Comparison of ENCODE assay signal across 9 cellular contexts in the genomic region with DNA sequence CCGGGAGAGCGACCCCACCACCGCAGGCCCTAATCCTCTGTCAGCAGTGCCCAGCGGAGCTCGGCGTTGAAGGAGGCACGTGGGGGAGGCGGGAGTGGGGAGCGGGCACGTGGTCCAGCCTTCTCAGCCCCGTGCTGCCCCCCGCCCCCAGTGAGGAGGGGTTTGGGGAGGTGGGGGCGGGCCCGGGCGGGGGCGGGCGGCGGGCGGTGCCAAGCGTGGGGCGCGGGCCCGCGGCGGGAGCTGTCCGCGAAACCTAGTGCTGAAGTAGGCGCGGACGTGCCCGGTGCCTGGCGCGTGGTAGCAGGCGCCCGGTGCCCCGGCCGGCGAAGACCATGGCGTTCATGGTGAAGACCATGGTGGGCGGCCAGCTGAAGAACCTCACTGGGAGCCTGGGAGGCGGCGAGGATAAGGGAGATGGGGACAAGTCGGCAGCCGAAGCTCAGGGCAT. TPM values are rescaled to one million over a fixed set of nuclear protein-coding genes. Genes with fewer than 3 reads are reported as not detected.
A peak's percentile ranks its signal among the peaks of the same experiment; 100 is the strongest.
DNase-seq lines count a peak whose midpoint lies in the region; ATAC-seq and TF ChIP-seq lines count a peak whose summit lies in the region.
"Had no signal": no experiment of that assay in that cellular context is flagged by ENCODE, and none has a peak within 500 bp of the region (broad histone marks: within the 10 kb centered on the region; RNA-seq: fewer than 3 reads in every experiment).

A gene with protein sequence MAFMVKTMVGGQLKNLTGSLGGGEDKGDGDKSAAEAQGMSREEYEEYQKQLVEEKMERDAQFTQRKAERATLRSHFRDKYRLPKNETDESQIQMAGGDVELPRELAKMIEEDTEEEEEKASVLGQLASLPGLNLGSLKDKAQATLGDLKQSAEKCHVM (plus strand): TSS at position 256 of the 448 bp plus-strand sequence. CDS start 77 bp downstream, at position 333.

- H3K27me3 Mint-ChIP-seq in activated CD4-positive, alpha-beta memory T cell treated with anti-CD3 and anti-CD28 coated beads for 36 hours: peaks cover 17% of the 10 kb centered on the region

- H3K27ac Mint-ChIP-seq in activated CD4-positive, alpha-beta memory T cell treated with anti-CD3 and anti-CD28 coated beads for 36 hours: no peak within 1 kb of the TSS

- no peak within 1 kb of the TSS for H3K4me3 Mint-ChIP-seq in activated CD4-positive, alpha-beta memory T cell treated with anti-CD3 and anti-CD28 coated beads for 36 hours

- H3K36me3 ChIP-seq in HUES64 (ENCODE audit: insufficient read depth, low read length): no peaks in the 10 kb centered on the region
- no peaks in the 10 kb centered on the region for H3K36me3 ChIP-seq in spleen

- no peak within 1 kb of the TSS for H3K9ac ChIP-seq in HUES64 (ENCODE audit: low read depth, low read length)

- no peak within 1 kb of the TSS for H3K27ac ChIP-seq in HUES64 (ENCODE audit: low read depth, low read length)
- H3K27ac ChIP-seq in foreskin keratinocyte: no peak within 1 kb of the TSS
- no peak within 1 kb of the TSS for H3K27ac ChIP-seq in spleen
- H3K27ac ChIP-seq: VCaP had no signal

- TF ChIP-seq POLR2A in spleen (IDR thresholded peaks at IDR 0.05) (no peak), lower leg skin (IDR thresholded peaks at IDR 0.05) (no peak)

- H3K36me3 Mint-ChIP-seq in activated CD4-positive, alpha-beta memory T cell treated with anti-CD3 and anti-CD28 coated beads for 36 hours: no peaks in the 10 kb centered on the region

- POLR2A ChIA-PET in activated CD4-positive, alpha-beta memory T cell treated with anti-CD3 and anti-CD28 coated beads for 36 hours (lab: Charles Lee): no interaction called here

- intact Hi-C loops in activated CD4-positive, alpha-beta memory T cell treated with anti-CD3 and anti-CD28 coated beads for 36 hours (cut with micrococcal nuclease): no loop called here
- intact Hi-C loops in spleen (cut with DNase I; ENCODE audit: low total_unique reads): no loop called here
- intact Hi-C loops in lower leg skin (cut with DNase I; ENCODE audit: low total_unique reads): no loop called here

- H3K4me3 ChIP-seq in HUES64 (ENCODE audit: low read length): peak within 1 kb of the TSS; percentile 30; the same call in 1 of the 2 replicates
- no peak within 1 kb of the TSS for H3K4me3 ChIP-seq in spleen
- H3K4me3 ChIP-seq in lower leg skin (ENCODE audit: low read depth, poor library complexity, severe bottlenecking): no peak within 1 kb of the TSS

- H3K4me1 Mint-ChIP-seq in activated CD4-positive, alpha-beta memory T cell treated with anti-CD3 and anti-CD28 coated beads for 36 hours (ENCODE audit: low read depth): peaks cover 14% of the 10 kb centered on the region

- peak; percentile 54 for DNase-seq in activated CD4-positive, alpha-beta memory T cell treated with anti-CD3 and anti-CD28 coated beads for 36 hours
- no peak for DNase-seq in foreskin keratinocyte
- no peak for DNase-seq in spleen
- no peak for DNase-seq in middle frontal gyrus (ENCODE audit: extremely low spot score, low spot score)
- no peak for DNase-seq in lower leg skin (ENCODE audit: low spot score in 2 of 2)

- 9% methylated on average over 34 of the region's 44 CpGs for WGBS in HUES64
- WGBS in spleen, 5 donors: 6 to 33% (median 6%) methylated on average over 10 to 44 of the region's 44 CpGs
- WGBS in lower leg skin, 2 donors: 9 to 15% methylated on average over 14 to 16 of the region's 44 CpGs

- no peaks in the 10 kb centered on the region for H3K9me3 Mint-ChIP-seq in activated CD4-positive, alpha-beta memory T cell treated with anti-CD3 and anti-CD28 coated beads for 36 hours

- CTCF ChIA-PET in activated CD4-positive, alpha-beta memory T cell treated with anti-CD3 and anti-CD28 coated beads for 36 hours (lab: Charles Lee): interaction anchor here (0.9 to 2.5 kb wide), 6 partner anchors 10 to 128 kb away, joined by 3 to 11 read pairs (median 4); no protein-coding TSS in a partner anchor

- no peak for TF ChIP-seq CTCF in foreskin keratinocyte (conservative IDR thresholded peaks at IDR 0.05)
- no peak for TF ChIP-seq CTCF in spleen (IDR thresholded peaks at IDR 0.05 in 8 of 11, conservative IDR thresholded peaks at IDR 0.05 in 3 of 11)
- TF ChIP-seq CTCF in lower leg skin (IDR thresholded peaks at IDR 0.05): no peak

- ATAC-seq in foreskin keratinocyte (peak; percentile 19), HG02798 (IDR thresholded peaks at IDR 0.05; ENCODE audit: poor library complexity, unreplicated experiment) (no peak), HG02884 (IDR thresholded peaks at IDR 0.05; ENCODE audit: unreplicated experiment) (no peak)

- H3K4me1 ChIP-seq in HUES64 (ENCODE audit: insufficient read depth, low read length): peaks cover 14% of the 10 kb centered on the region; the same call in 1 of the 2 replicates
- H3K4me1 ChIP-seq in foreskin keratinocyte: no peaks in the 10 kb centered on the region
- H3K4me1 ChIP-seq in spleen: peaks cover 0 to 25% (median 12%) of the 10 kb centered on the region in 6 donors

- H3K27me3 ChIP-seq in HUES64 (ENCODE audit: insufficient read depth, low read length): peaks cover 42% of the 10 kb centered on the region
- peaks cover 64% of the 10 kb centered on the region for H3K27me3 ChIP-seq in foreskin keratinocyte
- H3K27me3 ChIP-seq in spleen (replicated peaks in 1 of 7): peaks cover 0 to 38% (median 10%) of the 10 kb centered on the region in 7 donors

- no peaks in the 10 kb centered on the region for H3K9me3 ChIP-seq in HUES64 (ENCODE audit: insufficient read depth, low read depth, low read length)
- no peaks in the 10 kb centered on the region for H3K9me3 ChIP-seq in spleen

RNA-seq across cellular contexts. Expression of the gene that starts here (rescaled TPM):
- polyA plus RNA-seq in HUES64 (2013, experiment 1 of 2): not detected
- 0.19 TPM for polyA plus RNA-seq in HUES64 (2013, experiment 2 of 2)
- total RNA-seq in activated CD4-positive, alpha-beta memory T cell treated with anti-CD3 and anti-CD28 coated beads for 36 hours: not detected
- total RNA-seq in foreskin keratinocyte (not detected in 2 replicates), spleen (10 to 100 TPM; 17.7 to 73.7 (median 37.0) TPM), lower leg skin (under 1 TPM; 0.17 to 0.84 (median 0.28) TPM)
- polyA plus RNA-seq in foreskin keratinocyte (not detected in 2 replicates), spleen (100 to 1,000 TPM in 2 of 3 donors, 10 to 100 TPM in 1; 28.9 to 207 (median 127) TPM)

Comparison
In these comparisons a context has a peak if more than half of its experiments do, and no peak if none do; other contexts are left out.
1. RNA of the gene that starts here (total RNA-seq): 17.7 to 73.7 TPM in spleen; 0.17 to 0.84 TPM in lower leg skin, not detected in activated CD4-positive, alpha-beta memory T cell treated with anti-CD3 and anti-CD28 coated beads for 36 hours and not detected in foreskin keratinocyte; every median in the first group is over 10 times any median in the second.
2. RNA of the gene that starts here (polyA plus RNA-seq): 28.9 to 207 TPM in spleen; not detected in foreskin keratinocyte; every median in the first group is over 10 times any median in the second.
3. Peak in DNase-seq in activated CD4-positive, alpha-beta memory T cell treated with anti-CD3 and anti-CD28 coated beads for 36 hours; RNA of the gene not detected or under 1 TPM.
4. Peak in ATAC-seq in foreskin keratinocyte; RNA of the gene not detected or under 1 TPM.